8 cellular contexts compared by ENCODE assay signal in the genomic region with DNA sequence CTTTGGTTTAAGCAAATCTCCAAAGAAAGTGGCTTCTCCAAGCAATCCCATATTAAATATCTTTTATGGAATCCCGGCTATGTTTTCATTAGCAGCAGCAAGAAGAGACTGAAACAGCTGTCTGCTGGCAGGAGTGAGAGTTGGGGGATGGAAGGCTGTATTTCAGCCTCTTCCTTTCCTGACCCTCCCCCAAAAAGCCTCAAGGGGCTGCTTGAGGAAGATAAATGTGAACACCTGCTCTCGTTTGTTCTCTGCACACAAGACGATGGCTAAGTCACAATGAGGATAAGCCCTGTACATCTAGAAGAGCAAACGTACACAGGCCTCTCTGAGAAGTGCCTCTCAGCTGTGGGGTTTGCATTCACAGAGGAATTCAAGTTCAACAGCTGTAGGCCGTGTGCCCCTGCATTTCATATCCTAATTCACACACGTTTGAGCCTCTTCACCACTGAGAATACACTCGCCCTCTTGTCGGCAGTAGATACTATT. TPM values are rescaled to one million over a fixed set of nuclear protein-coding genes. Genes with fewer than 3 reads are reported as not detected.
DNase-seq lines count a peak whose midpoint lies in the region; ATAC-seq and TF ChIP-seq lines count a peak whose summit lies in the region.

No MANE protein-coding gene starts in this region.

- no peaks in the 10 kb centered on the region for H3K9me3 Mint-ChIP-seq in endodermal cell

- WGBS in endodermal cell (ENCODE audit: insufficient coverage in 1 of 2, insufficient read length in 1 of 2), 2 experiments: 62 to 69% methylated on average over 6 to 8 of the region's 8 CpGs

- H3K36me3 ChIP-seq in endodermal cell (ENCODE audit: control insufficient read depth, insufficient read depth, low read length): no peaks in the 10 kb centered on the region

- peaks cover 5% of the 10 kb centered on the region for H3K27me3 Mint-ChIP-seq in endodermal cell (ENCODE audit: insufficient read depth)

- peak; percentile 48 for ATAC-seq in GM21723 (IDR thresholded peaks at IDR 0.05; ENCODE audit: unreplicated experiment)
- no peak for ATAC-seq in left colon
- no peak for ATAC-seq in GM21526 (IDR thresholded peaks at IDR 0.05; ENCODE audit: low FRiP score, unreplicated experiment)

- in situ Hi-C loops in GM13977 (cut with MboI; ENCODE audit: low pct_unique_long_range_greater_than_20kb, low sequenced_read_pairs, unreplicated experiment): no loop called here

- no peak overlapping the region for H3K27ac Mint-ChIP-seq in endodermal cell

- peak overlapping the region; percentile 85 for H3K27ac ChIP-seq in endodermal cell (ENCODE audit: low read depth, low read length)

- H3K4me3 Mint-ChIP-seq in endodermal cell: peak overlapping the region; percentile 2

- no peak overlapping the region for H3K4me3 ChIP-seq in endodermal cell (ENCODE audit: low read length)

- H3K9ac ChIP-seq in endodermal cell (ENCODE audit: extremely low read depth, low read length, poor library complexity, severe bottlenecking): no peak overlapping the region

- H3K9me3 ChIP-seq in endodermal cell (ENCODE audit: control insufficient read depth, low read length): no peaks in the 10 kb centered on the region

- intact Hi-C loops in left colon (cut with DNase I, micrococcal nuclease): no loop called here

- H3K36me3 Mint-ChIP-seq in endodermal cell (ENCODE audit: low read depth): no peaks in the 10 kb centered on the region

- H3K4me1 Mint-ChIP-seq in endodermal cell: peaks cover 55% of the 10 kb centered on the region

- no peak for TF ChIP-seq CTCF in endodermal cell (conservative IDR thresholded peaks at IDR 0.05)
- no peak for TF ChIP-seq CTCF in GM13977 (IDR thresholded peaks at IDR 0.05; ENCODE audit: extremely low read depth, insufficient read depth, missing control alignments)

- H3K4me1 ChIP-seq in endodermal cell (ENCODE audit: control insufficient read depth, insufficient read depth, low read length): peaks cover 26% of the 10 kb centered on the region

- peak; percentile 88 for DNase-seq in DMS53 treated with DMSO at 0.1 percent for 48 hours (lab: John Stamatoyannopoulos, UW; ENCODE audit: unreplicated experiment)
- DNase-seq in NCI-H2029 treated with DMSO at 0.1 percent for 48 hours (lab: John Stamatoyannopoulos, UW): peak; percentile 98
- no peak for DNase-seq in endodermal cell
- DNase-seq in left colon: no peak
- no peak for DNase-seq in GM13977 (ENCODE audit: low spot score)
- no peak for DNase-seq in DMS114 treated with DMSO at 0.1 percent for 48 hours (lab: John Stamatoyannopoulos, UW; ENCODE audit: unreplicated experiment)

- H3K27me3 ChIP-seq in endodermal cell (ENCODE audit: control insufficient read depth, insufficient read depth, low read length, poor library complexity, severe bottlenecking): no peaks in the 10 kb centered on the region

RNA-seq across cellular contexts. Expression of a gene that starts 16.3 kb away (rescaled TPM):
- total RNA-seq in endodermal cell (10 to 100 TPM in 1 of 2 donors, 1 to 10 TPM in 1; 9.3 to 10.4 TPM), left colon (1 to 10 TPM; 1.7 to 2.8 TPM)
- polyA plus RNA-seq in endodermal cell (2013, experiment 1 of 2): 7.0 TPM
- polyA plus RNA-seq in endodermal cell (2013, experiment 2 of 2): 6.5 TPM

Comparison
In these comparisons a context has a peak if more than half of its experiments do, and no peak if none do; other contexts are left out.
1. DNase-seq: peak in DMS53 treated with DMSO at 0.1 percent for 48 hours (single experiment) and NCI-H2029 treated with DMSO at 0.1 percent for 48 hours (single experiment); none in endodermal cell (single experiment), left colon (0 of 2), GM13977 (single experiment) and DMS114 treated with DMSO at 0.1 percent for 48 hours (single experiment).